8 cellular contexts compared by ENCODE assay signal in the genomic region with DNA sequence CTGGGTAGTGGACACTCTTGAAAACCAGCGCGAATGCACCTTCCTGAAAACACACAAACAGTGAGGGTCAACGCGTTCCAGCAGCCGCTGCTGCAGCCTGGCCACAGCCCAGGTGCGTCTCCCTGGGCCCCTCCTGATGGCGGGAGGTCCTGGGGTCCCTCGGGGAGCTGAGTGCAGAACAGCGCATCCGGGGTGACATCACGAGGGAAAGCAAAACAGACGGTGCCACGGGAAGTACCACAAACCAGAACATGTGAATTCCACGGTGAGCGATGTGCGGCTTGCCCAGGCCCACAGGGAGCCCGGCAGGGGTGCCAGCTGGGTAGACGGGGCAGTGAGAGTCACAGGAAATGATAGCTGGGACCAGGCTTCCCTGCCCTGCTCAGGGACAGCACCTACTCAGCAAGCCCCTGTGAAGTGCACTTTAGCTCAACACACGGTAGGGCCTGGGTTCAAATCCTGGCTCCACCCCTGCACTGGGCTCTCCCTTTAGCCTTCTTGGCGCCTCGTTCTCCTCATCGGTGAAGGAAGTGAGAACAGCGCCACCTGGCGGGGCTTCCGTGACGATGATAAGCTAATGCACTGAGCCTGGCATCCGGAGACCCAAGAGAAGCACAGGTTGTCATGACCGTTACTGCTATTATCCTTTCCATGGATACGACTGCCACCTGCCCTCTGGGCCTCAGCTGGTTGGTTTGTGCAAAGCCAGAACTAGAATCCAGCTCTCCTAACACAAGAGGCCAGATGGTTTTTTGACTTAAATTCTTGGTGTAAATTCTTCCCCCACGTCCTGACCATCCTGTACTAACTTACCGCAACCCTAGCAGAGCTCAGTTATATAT. TPM values are rescaled to one million over a fixed set of nuclear protein-coding genes. Genes with fewer than 3 reads are reported as not detected.
A peak's percentile ranks its signal among the peaks of the same experiment; 100 is the strongest.
DNase-seq lines count a peak whose midpoint lies in the region; ATAC-seq and TF ChIP-seq lines count a peak whose summit lies in the region.

No MANE protein-coding gene starts in this region.

- H3K4me3 ChIP-seq in AG09309 (ENCODE audit: control insufficient read depth, low read depth, low read length) = no peak overlapping the region

- H3K9me3 Mint-ChIP-seq in endothelial cell (ENCODE audit: unreplicated experiment) = no peaks in the 10 kb centered on the region

- ATAC-seq in GM18909 (IDR thresholded peaks at IDR 0.05; ENCODE audit: poor library complexity, unreplicated experiment) = peak; percentile 89
- ATAC-seq in HG03521 (IDR thresholded peaks at IDR 0.05; ENCODE audit: unreplicated experiment) = peak; percentile 85

- TF ChIP-seq CTCF in AG09309 (IDR thresholded peaks at IDR 0.05; ENCODE audit: control insufficient read depth, insufficient read depth, low read depth, low read length, missing control alignments) = peak; percentile 62
- peak; percentile 83 for TF ChIP-seq CTCF in endothelial cell (IDR thresholded peaks at IDR 0.05; ENCODE audit: unreplicated experiment)

- no peak overlapping the region for H3K4me3 Mint-ChIP-seq in endothelial cell (ENCODE audit: unreplicated experiment)

- H3K4me1 Mint-ChIP-seq in endothelial cell (ENCODE audit: unreplicated experiment) = peaks cover 11% of the 10 kb centered on the region

- peaks cover 3% of the 10 kb centered on the region for H3K36me3 Mint-ChIP-seq in endothelial cell (ENCODE audit: low read depth, unreplicated experiment)

- H3K27me3 Mint-ChIP-seq in endothelial cell (ENCODE audit: unreplicated experiment) = peaks cover 5% of the 10 kb centered on the region

- DNase-seq in AG09309 (ENCODE audit: low read depth) (no peak), NOMO-1 (lab: John Stamatoyannopoulos, UW; ENCODE audit: unreplicated experiment in 2 of 2) (peak; percentile 34 to 74), endothelial cell (ENCODE audit: low spot score) (peak; percentile 79), myocyte (ENCODE audit: low read depth) (peak; percentile 72)
- peak; percentile 66 to 68 for DNase-seq in activated CD8-positive, alpha-beta memory T cell treated with anti-CD3 and anti-CD28 coated beads for 4 hours (ENCODE audit: low read depth in 2 of 2)
- DNase-seq in stimulated activated CD8-positive, alpha-beta memory T cell treated with anti-CD3 and anti-CD28 coated beads, Interleukin-7, amount 100 ng/mL, for 48 hours (ENCODE audit: extremely low read depth in 1 of 2, low read depth in 1 of 2) = peak; percentile 55 to 72

- no peak overlapping the region for H3K27ac Mint-ChIP-seq in endothelial cell (ENCODE audit: unreplicated experiment)

RNA-seq across cellular contexts. Expression of a gene that starts 24.6 kb away (rescaled TPM):
- total RNA-seq in endothelial cell (ENCODE audit: unreplicated experiment) (10.1 TPM), myocyte (11.2 and 13.8 TPM in 2 replicates)
- polyA plus RNA-seq in myocyte (2012) = 11.6 TPM

RNA-seq across cellular contexts. Expression of a gene that starts 36.6 kb away (rescaled TPM):
- 51.5 TPM for total RNA-seq in endothelial cell (ENCODE audit: unreplicated experiment)
- 20.4 and 20.5 TPM in 2 replicates for total RNA-seq in myocyte
- 25.4 TPM for polyA plus RNA-seq in myocyte (2012)
